Comparison of ENCODE assay signal across 14 cellular contexts in the genomic region with DNA sequence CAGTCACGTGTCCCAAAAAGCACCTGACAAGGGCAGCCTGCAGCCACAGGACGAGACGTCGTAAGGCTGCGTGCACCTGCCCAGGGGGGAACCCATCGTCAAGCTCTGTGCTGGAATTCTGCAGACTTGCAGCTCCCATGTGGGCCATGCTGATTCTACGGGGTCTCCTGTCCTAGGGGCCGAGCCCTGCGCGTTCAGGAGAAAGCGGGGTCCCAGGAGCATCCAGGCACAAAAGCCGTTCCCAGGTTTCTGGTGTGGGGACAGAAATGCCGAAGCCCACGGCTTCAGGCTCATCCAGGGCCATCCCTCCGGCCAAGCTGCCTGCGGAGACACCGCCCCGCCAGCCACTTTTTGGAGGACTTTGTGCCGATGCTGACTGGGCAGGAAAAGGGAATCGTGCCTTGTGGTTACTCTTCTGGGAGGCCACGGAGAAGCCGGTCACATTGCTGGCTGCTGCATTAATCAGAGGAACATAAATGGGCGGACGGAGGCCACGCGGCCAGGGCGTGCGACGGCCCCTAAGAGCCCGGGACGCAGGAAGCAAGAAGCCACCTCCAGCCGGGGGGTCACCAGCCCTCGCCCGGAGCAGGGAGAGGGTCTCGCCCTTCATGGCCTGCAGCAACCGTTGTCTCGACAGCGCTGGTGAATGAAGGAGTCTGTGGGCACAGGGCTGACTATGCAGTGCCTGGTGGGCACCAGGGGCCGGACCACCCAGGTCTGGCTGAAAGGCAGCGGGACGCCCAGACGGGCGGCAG.
"Had no signal": no experiment of that assay in that cellular context is flagged by ENCODE, and none has a peak within 500 bp of the region (broad histone marks: within the 10 kb centered on the region; RNA-seq: fewer than 3 reads in every experiment).

No MANE protein-coding gene starts in this region.

- H3K9me3 Mint-ChIP-seq: natural killer cell had no signal

- H3K27ac ChIP-seq: cardiac muscle cell, transverse colon, vagina had no signal

- H3K36me3 Mint-ChIP-seq: natural killer cell had no signal

- H3K27ac Mint-ChIP-seq: natural killer cell, WTC11 had no signal

- H3K27me3 ChIP-seq: cardiac muscle cell, transverse colon, vagina had no signal

- H3K4me1 ChIP-seq: transverse colon, vagina had no signal

- H3K4me1 Mint-ChIP-seq: WTC11 had no signal

- ATAC-seq: esophagus mucosa, left lobe of liver, mucosa of descending colon, natural killer cell, WTC11 had no signal

- H3K9me3 ChIP-seq: mucosa of descending colon, SK-N-SH, transverse colon, vagina had no signal

- H3K4me3 ChIP-seq: cardiac muscle cell, mucosa of descending colon, transverse colon, vagina had no signal

- DNase-seq: activated naive CD4-positive, alpha-beta T cell; mammary epithelial cell; mucosa of descending colon; natural killer cell; retina; SK-N-SH; stimulated activated CD4-positive, alpha-beta T cell treated with anti-CD3 and anti-CD28 coated beads, Interleukin-2, amount 100 ng/mL, for 48 hours; stimulated activated naive CD4-positive, alpha-beta T cell; transverse colon had no signal

- H3K36me3 ChIP-seq: cardiac muscle cell, transverse colon, vagina had no signal

- H3K4me3 Mint-ChIP-seq: natural killer cell, WTC11 had no signal
